In the genomic region with DNA sequence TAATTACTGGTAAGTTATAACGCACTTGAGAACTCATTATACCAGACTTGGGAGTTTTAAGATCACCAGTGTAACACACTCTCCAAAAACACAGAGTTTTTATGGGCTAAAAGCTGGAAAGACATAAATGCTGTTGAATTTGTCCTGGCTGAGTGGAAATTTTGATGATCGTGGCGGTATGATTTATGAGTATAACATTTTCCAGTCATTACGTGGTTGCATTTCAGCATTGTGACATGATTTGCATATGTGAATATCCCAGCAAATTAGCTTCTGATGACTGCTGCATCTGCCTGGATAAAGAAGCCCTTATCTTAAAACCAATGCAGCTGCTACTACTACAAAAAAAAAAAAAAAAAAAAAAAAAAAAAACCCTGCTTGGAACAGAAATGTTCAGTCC, we compare ENCODE assay signal across 18 cellular contexts.
DNase-seq lines count a peak whose midpoint lies in the region; TF ChIP-seq lines count a peak whose summit lies in the region.
"Had no signal": no experiment of that assay in that cellular context is flagged by ENCODE, and none has a peak within 500 bp of the region (broad histone marks: within the 10 kb centered on the region; RNA-seq: fewer than 3 reads in every experiment).

No MANE protein-coding gene starts in this region.

- CTCF ChIA-PET in HEK293T (lab: Yijun Ruan, JAX), result no interaction called here

- POLR2A ChIA-PET in HEK293T (lab: Yijun Ruan, JAX), result no interaction called here

- DNase-seq in NCI-H146 (lab: John Stamatoyannopoulos, UW), result peak; percentile 2
- DNase-seq in NCI-H146 treated with DMSO at 0.1 percent for 48 hours (lab: John Stamatoyannopoulos, UW; ENCODE audit: unreplicated experiment), result no peak
- no peak for DNase-seq in HEK293T (ENCODE audit: extremely low spot score)
- DNase-seq in OCI-M1 (lab: John Stamatoyannopoulos, UW), result peak; percentile 17
- peak; percentile 37 for DNase-seq in foreskin melanocyte
- no peak for DNase-seq in RKO (ENCODE audit: low spot score)
- no peak for DNase-seq in activated T-cell treated with anti-CD3 and anti-CD28 coated beads, Interleukin-2, amount 50 U/mL, for 1 hour
- no peak for DNase-seq in SHP77 (lab: John Stamatoyannopoulos, UW)
- DNase-seq: 8988T; AML-193; CD4-positive, CD25-positive, alpha-beta regulatory T cell; DMS79; Kasumi-1; NCI-H187; NCI-H510A treated with DMSO at 0.1 percent for 48 hours; NK-92 treated with Interleukin-12 subunit alpha and Interleukin-12 subunit beta, amount 100 ng/mL, for 24 hours; SK-N-SH; T-helper 1 cell had no signal

TF ChIP-seq in HEK293T, 16 proteins besides CTCF, POLR2A, EP300 and RAD21:
- TF ChIP-seq, protein P1, sequence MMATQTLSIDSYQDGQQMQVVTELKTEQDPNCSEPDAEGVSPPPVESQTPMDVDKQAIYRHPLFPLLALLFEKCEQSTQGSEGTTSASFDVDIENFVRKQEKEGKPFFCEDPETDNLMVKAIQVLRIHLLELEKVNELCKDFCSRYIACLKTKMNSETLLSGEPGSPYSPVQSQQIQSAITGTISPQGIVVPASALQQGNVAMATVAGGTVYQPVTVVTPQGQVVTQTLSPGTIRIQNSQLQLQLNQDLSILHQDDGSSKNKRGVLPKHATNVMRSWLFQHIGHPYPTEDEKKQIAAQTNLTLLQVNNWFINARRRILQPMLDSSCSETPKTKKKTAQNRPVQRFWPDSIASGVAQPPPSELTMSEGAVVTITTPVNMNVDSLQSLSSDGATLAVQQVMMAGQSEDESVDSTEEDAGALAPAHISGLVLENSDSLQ (IDR thresholded peaks at IDR 0.05), result peak; percentile 30; the same call in 1 of the 2 replicates
- no peak for TF ChIP-seq SP1 (IDR thresholded peaks at IDR 0.05)
TF ChIP-seq in HEK293T: peak in this region for 1.

Comparison
In these comparisons a context has a peak if more than half of its experiments do, and no peak if none do; other contexts are left out.
1. DNase-seq: peak in NCI-H146 (single experiment), OCI-M1 (single experiment) and foreskin melanocyte (single experiment); none in NCI-H146 treated with DMSO at 0.1 percent for 48 hours (single experiment), HEK293T (single experiment), RKO (single experiment), activated T-cell treated with anti-CD3 and anti-CD28 coated beads, Interleukin-2, amount 50 U/mL, for 1 hour (single experiment) and SHP77 (0 of 2).